ENCODE assay signal across 14 cellular contexts in the genomic region with DNA sequence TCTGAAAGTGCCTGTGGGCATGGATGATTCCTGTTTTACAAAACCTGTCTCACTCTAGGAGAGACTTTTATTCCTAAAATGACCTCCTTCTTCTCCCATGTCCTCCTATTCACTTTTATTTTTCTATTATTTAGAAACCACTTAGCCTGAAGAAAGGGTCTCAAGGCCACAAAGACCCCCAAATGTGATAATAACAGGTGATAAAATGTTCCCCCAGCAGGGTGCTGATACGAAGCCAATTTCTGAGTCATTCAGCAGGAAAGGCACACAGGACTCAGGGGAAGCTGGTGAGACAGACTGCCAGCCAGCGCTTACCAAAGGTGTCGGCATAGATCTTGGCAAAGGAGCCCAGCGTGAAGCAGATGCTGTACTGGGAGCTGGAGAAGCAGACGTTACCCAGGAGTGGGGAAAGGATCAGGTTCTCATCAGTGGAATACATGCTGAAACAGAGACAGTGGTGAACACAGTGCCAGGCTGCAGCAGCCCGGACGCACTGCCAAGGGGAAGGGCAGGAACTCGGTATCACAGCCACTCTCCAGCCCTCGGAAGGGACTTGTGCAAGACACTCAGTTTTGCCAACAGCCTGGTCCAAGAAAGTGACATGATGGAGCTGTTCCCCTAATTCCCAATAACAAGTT. TPM values are rescaled to one million over a fixed set of nuclear protein-coding genes. Genes with fewer than 3 reads are reported as not detected.
A peak's percentile ranks its signal among the peaks of the same experiment; 100 is the strongest.
DNase-seq lines count a peak whose midpoint lies in the region; ATAC-seq lines count a peak whose summit lies in the region.
"Had no signal": no experiment of that assay in that cellular context is flagged by ENCODE, and none has a peak within 500 bp of the region (broad histone marks: within the 10 kb centered on the region; RNA-seq: fewer than 3 reads in every experiment).

No MANE protein-coding gene starts in this region.

- H2BK120ac ChIP-seq in mesendoderm (ENCODE audit: low read depth, low read length), result no peak overlapping the region

- H3K9ac ChIP-seq in mesendoderm (ENCODE audit: low read length), result no peak overlapping the region

- H3K4me1 ChIP-seq in mesendoderm (ENCODE audit: control insufficient read depth, low read depth, low read length), result no peaks in the 10 kb centered on the region

- no peak overlapping the region for H2BK5ac ChIP-seq in mesendoderm (ENCODE audit: low read length)

- H3K4ac ChIP-seq in mesendoderm (ENCODE audit: low read depth, low read length), result no peak overlapping the region

- no peaks in the 10 kb centered on the region for H3K79me2 ChIP-seq in mesendoderm (ENCODE audit: control insufficient read depth, insufficient read depth, low read length)

- H4K8ac ChIP-seq in mesendoderm (ENCODE audit: low read depth, low read length), result no peak overlapping the region

- WGBS in mesendoderm (ENCODE audit: extremely low coverage, insufficient coverage, low lambda C conversion rate), result no CpG with 5 or more reads among the region's 9 CpGs

- H3K4me3 ChIP-seq in mesendoderm (ENCODE audit: low read length), result no peak overlapping the region
- H3K4me3 ChIP-seq: skin epidermis had no signal

- H3K27ac ChIP-seq in mesendoderm (ENCODE audit: low read depth, low read length), result no peak overlapping the region
- H3K27ac ChIP-seq: epithelial cell of prostate, skin epidermis had no signal

- H3K56ac ChIP-seq in mesendoderm (ENCODE audit: low read length), result peak overlapping the region; percentile 25

- no peak overlapping the region for H4K5ac ChIP-seq in mesendoderm (ENCODE audit: low read length)

- no peaks in the 10 kb centered on the region for H3K27me3 ChIP-seq in mesendoderm (ENCODE audit: insufficient read depth, low read length, poor library complexity)

- peaks cover 16% of the 10 kb centered on the region for H3K36me3 ChIP-seq in mesendoderm (ENCODE audit: control insufficient read depth, insufficient read depth, low read length)

- peak; percentile 8 for DNase-seq in Ammon's horn (ENCODE audit: low spot score)
- peak; percentile 91 to 98 for DNase-seq in NCI-H2081 (lab: John Stamatoyannopoulos, UW)
- peak; percentile 57 for DNase-seq in astrocyte of the hippocampus (ENCODE audit: low read depth, low spot score)
- DNase-seq in mesendoderm, result no peak
- DNase-seq in SKM-1 treated with dmso at 0.1 percent for 144 hours (lab: John Stamatoyannopoulos, UW; ENCODE audit: unreplicated experiment), result no peak
- DNase-seq: activated B cell treated with CpG ODN at 0.5 μM for 24 hours, activated T-cell treated with anti-CD3 and anti-CD28 coated beads for 4 hours, SHP77 treated with DMSO at 0.1 percent for 48 hours had no signal

- no peak overlapping the region for H3K4me2 ChIP-seq in mesendoderm (ENCODE audit: low read length)

- H2BK15ac ChIP-seq in mesendoderm (replicated peaks; ENCODE audit: low read depth), result no peak overlapping the region

- H3K79me1 ChIP-seq in mesendoderm (ENCODE audit: low read length), result no peaks in the 10 kb centered on the region

- no peak overlapping the region for H3K18ac ChIP-seq in mesendoderm (ENCODE audit: low read length)

- ATAC-seq in HG02852 (IDR thresholded peaks at IDR 0.05; ENCODE audit: unreplicated experiment) (no peak), HG02642 (IDR thresholded peaks at IDR 0.05; ENCODE audit: poor library complexity, unreplicated experiment) (no peak), HG02759 (IDR thresholded peaks at IDR 0.05; ENCODE audit: unreplicated experiment) (no peak)
- ATAC-seq: HCT116 had no signal

- no peak overlapping the region for H2AK5ac ChIP-seq in mesendoderm (ENCODE audit: low read length)

- peak overlapping the region; percentile 66 for H3K23ac ChIP-seq in mesendoderm (ENCODE audit: low read length)

RNA-seq across cellular contexts. Expression of a gene that starts 24.6 kb away (rescaled TPM):
- not detected for polyA plus RNA-seq in mesendoderm (2013, experiment 1 of 2)
- polyA plus RNA-seq in mesendoderm (2013, experiment 2 of 2), result not detected

RNA-seq across cellular contexts. Expression of a gene that starts 27.0 kb away (rescaled TPM):
- polyA plus RNA-seq in mesendoderm (2013, experiment 1 of 2), result 95.7 TPM
- polyA plus RNA-seq in mesendoderm (2013, experiment 2 of 2), result 98.4 TPM

RNA-seq across cellular contexts. Expression of a gene that starts 42.2 kb away (rescaled TPM):
- polyA plus RNA-seq in mesendoderm (2013, experiment 1 of 2), result 35.4 TPM
- 36.0 TPM for polyA plus RNA-seq in mesendoderm (2013, experiment 2 of 2)

RNA-seq across cellular contexts. Expression of a gene that starts 43.0 kb away (rescaled TPM):
- 0.22 TPM for polyA plus RNA-seq in mesendoderm (2013, experiment 1 of 2)
- 0.27 TPM for polyA plus RNA-seq in mesendoderm (2013, experiment 2 of 2)

Comparison
In these comparisons a context has a peak if more than half of its experiments do, and no peak if none do; other contexts are left out.
1. DNase-seq: peak in Ammon's horn (single experiment), NCI-H2081 (2 of 2) and astrocyte of the hippocampus (single experiment); none in mesendoderm (single experiment) and SKM-1 treated with dmso at 0.1 percent for 144 hours (single experiment).